ENCODE assay signal across 28 cellular contexts in genomic region chr4:129602447-129602846, GRCh38.
"Had no signal": no experiment of that assay in that cellular context is flagged by ENCODE, and none has a peak within 500 bp of the region (broad histone marks: within the 10 kb centered on the region; RNA-seq: fewer than 3 reads in every experiment).

No MANE protein-coding gene starts in this region.

- H3K27me3 ChIP-seq: stomach, suprapubic skin, testis, thyroid gland, tibial artery, tibial nerve, transverse colon, upper lobe of left lung, upper lobe of right lung, uterus, vagina had no signal

- H3K4me1 ChIP-seq: stomach, suprapubic skin, testis, thyroid gland, tibial artery, tibial nerve, transverse colon, upper lobe of right lung, uterus, vagina had no signal

- H3K27ac Mint-ChIP-seq: stimulated activated effector memory CD8-positive, alpha-beta T cell treated with anti-CD3 and anti-CD28 coated beads, Interleukin-12 subunit alpha, Interleukin-12 subunit beta, amount 100 ng/mL, for 72 hours; stimulated activated memory B cell treated with anti-CD40 and anti-IgM and Interleukin-4, amounts not matched to agents 10 μg/mL and 1 μg/mL and 100 μg/mL, for 72 hours; stimulated activated naive B cell treated with anti-CD40 and anti-IgM and Interleukin-4, amounts not matched to agents 10 μg/mL and 1 μg/mL and 100 μg/mL, for 72 hours; stimulated activated naive CD8-positive, alpha-beta T cell treated with anti-CD3 and anti-CD28 coated beads, Interleukin-15, amount 100 ng/mL, for 72 hours; stimulated activated naive CD8-positive, alpha-beta T cell treated with anti-CD3 and anti-CD28 coated beads, Interleukin-15, Interleukin-2, amounts not matched to agents 100 ng/mL and 50 ng/mL, for 24 hours had no signal

- H3K9me3 Mint-ChIP-seq: stimulated activated naive B cell treated with anti-CD40 and anti-IgM and Interleukin-4, amounts not matched to agents 10 μg/mL and 1 μg/mL and 100 μg/mL, for 72 hours; stimulated activated naive CD8-positive, alpha-beta T cell treated with anti-CD3 and anti-CD28 coated beads, Interleukin-15, amount 100 ng/mL, for 72 hours; stimulated activated naive CD8-positive, alpha-beta T cell treated with anti-CD3 and anti-CD28 coated beads, Interleukin-15, Interleukin-2, amounts not matched to agents 100 ng/mL and 50 ng/mL, for 24 hours had no signal

- H3K36me3 ChIP-seq: stomach, suprapubic skin, thoracic aorta, thyroid gland, tibial artery, tibial nerve, transverse colon, upper lobe of left lung, upper lobe of right lung, uterus, vagina had no signal

- H3K36me3 Mint-ChIP-seq: stimulated activated effector memory CD8-positive, alpha-beta T cell treated with anti-CD3 and anti-CD28 coated beads, Interleukin-12 subunit alpha, Interleukin-12 subunit beta, amount 100 ng/mL, for 72 hours; stimulated activated memory B cell treated with anti-CD40 and anti-IgM and Interleukin-4, amounts not matched to agents 10 μg/mL and 1 μg/mL and 100 μg/mL, for 72 hours; stimulated activated naive B cell treated with anti-CD40 and anti-IgM and Interleukin-4, amounts not matched to agents 10 μg/mL and 1 μg/mL and 100 μg/mL, for 72 hours; type B pancreatic cell had no signal

- H3K9me3 ChIP-seq: stomach, suprapubic skin, testis, thoracic aorta, thyroid gland, tibial artery, tibial nerve, transverse colon, upper lobe of left lung, upper lobe of right lung, uterus, vagina had no signal

- ATAC-seq: stimulated activated effector memory CD8-positive, alpha-beta T cell treated with anti-CD3 and anti-CD28 coated beads, Interleukin-12 subunit alpha, Interleukin-12 subunit beta, amount 100 ng/mL, for 72 hours; stimulated activated memory B cell treated with anti-CD40 and anti-IgM and Interleukin-4, amounts not matched to agents 10 μg/mL and 1 μg/mL and 100 μg/mL, for 72 hours; stimulated activated naive B cell treated with anti-CD40 and anti-IgM and Interleukin-4, amounts not matched to agents 10 μg/mL and 1 μg/mL and 100 μg/mL, for 72 hours; stimulated activated naive CD8-positive, alpha-beta T cell treated with anti-CD3 and anti-CD28 coated beads, Interleukin-15, amount 100 ng/mL, for 72 hours; stimulated activated naive CD8-positive, alpha-beta T cell treated with anti-CD3 and anti-CD28 coated beads, Interleukin-15, Interleukin-2, amounts not matched to agents 100 U/mL and 50 U/mL, for 24 hours; upper lobe of right lung had no signal

- FAIRE-seq: urothelium cell line had no signal

- H3K27ac ChIP-seq: stomach, suprapubic skin, testis, thoracic aorta, thyroid gland, tibial artery, tibial nerve, transverse colon, upper lobe of left lung, upper lobe of right lung, uterus, vagina had no signal

- H3K27me3 Mint-ChIP-seq: stimulated activated memory B cell treated with anti-CD40 and anti-IgM and Interleukin-4, amounts not matched to agents 10 μg/mL and 1 μg/mL and 100 μg/mL, for 72 hours; stimulated activated naive B cell treated with anti-CD40 and anti-IgM and Interleukin-4, amounts not matched to agents 10 μg/mL and 1 μg/mL and 100 μg/mL, for 72 hours; stimulated activated naive CD8-positive, alpha-beta T cell treated with anti-CD3 and anti-CD28 coated beads, Interleukin-15, amount 100 ng/mL, for 72 hours; stimulated activated naive CD8-positive, alpha-beta T cell treated with anti-CD3 and anti-CD28 coated beads, Interleukin-15, Interleukin-2, amounts not matched to agents 100 ng/mL and 50 ng/mL, for 24 hours; type B pancreatic cell had no signal

- DNase-seq: stimulated activated CD4-positive, alpha-beta T cell treated with anti-CD3 and anti-CD28 coated beads, Interleukin-2, amount 100 ng/mL, for 48 hours; stimulated activated CD4-positive, alpha-beta T cell treated with anti-CD3 and anti-CD28 coated beads, Interleukin-4, amount 100 ng/mL, for 1 hour; stimulated activated CD4-positive, alpha-beta T cell treated with anti-CD3 and anti-CD28 coated beads, Interleukin-4, amount 100 ng/mL, for 24 hours; stimulated activated CD4-positive, alpha-beta T cell treated with anti-CD3 and anti-CD28 coated beads, Interleukin-4, amount 100 ng/mL, for 4 hours; stimulated activated CD8-positive, alpha-beta memory T cell treated with anti-CD3 and anti-CD28 coated beads, Interleukin-4, amount 100 ng/mL, for 48 hours; stimulated activated naive B cell treated with anti-CD40 and anti-IgM and Interleukin-4, amounts not matched to agents 10 μg/mL and 1 μg/mL and 100 μg/mL, for 72 hours; stimulated activated naive CD4-positive, alpha-beta T cell; stimulated activated naive CD4-positive, alpha-beta T cell treated with Interleukin-2 at 50 U/mL for 16 hours; stimulated activated naive CD8-positive, alpha-beta T cell treated with anti-CD3 and anti-CD28 coated beads, Interleukin-15, amount 100 ng/mL, for 72 hours; stimulated activated naive CD8-positive, alpha-beta T cell treated with anti-CD3 and anti-CD28 coated beads, Interleukin-15, Interleukin-2, amounts not matched to agents 100 U/mL and 50 U/mL, for 24 hours; stomach; substantia nigra; testis; thyroid gland; tibial artery; transverse colon; upper lobe of left lung; upper lobe of right lung; uterus had no signal

- H3K4me3 Mint-ChIP-seq: stimulated activated effector memory CD8-positive, alpha-beta T cell treated with anti-CD3 and anti-CD28 coated beads, Interleukin-12 subunit alpha, Interleukin-12 subunit beta, amount 100 ng/mL, for 72 hours; stimulated activated memory B cell treated with anti-CD40 and anti-IgM and Interleukin-4, amounts not matched to agents 10 μg/mL and 1 μg/mL and 100 μg/mL, for 72 hours; stimulated activated naive B cell treated with anti-CD40 and anti-IgM and Interleukin-4, amounts not matched to agents 10 μg/mL and 1 μg/mL and 100 μg/mL, for 72 hours; stimulated activated naive CD8-positive, alpha-beta T cell treated with anti-CD3 and anti-CD28 coated beads, Interleukin-15, amount 100 ng/mL, for 72 hours; stimulated activated naive CD8-positive, alpha-beta T cell treated with anti-CD3 and anti-CD28 coated beads, Interleukin-15, Interleukin-2, amounts not matched to agents 100 ng/mL and 50 ng/mL, for 24 hours had no signal

- H3K4me1 Mint-ChIP-seq: stimulated activated effector memory CD8-positive, alpha-beta T cell treated with anti-CD3 and anti-CD28 coated beads, Interleukin-12 subunit alpha, Interleukin-12 subunit beta, amount 100 ng/mL, for 72 hours; stimulated activated memory B cell treated with anti-CD40 and anti-IgM and Interleukin-4, amounts not matched to agents 10 μg/mL and 1 μg/mL and 100 μg/mL, for 72 hours; stimulated activated naive B cell treated with anti-CD40 and anti-IgM and Interleukin-4, amounts not matched to agents 10 μg/mL and 1 μg/mL and 100 μg/mL, for 72 hours; stimulated activated naive CD8-positive, alpha-beta T cell treated with anti-CD3 and anti-CD28 coated beads, Interleukin-15, amount 100 ng/mL, for 72 hours had no signal

- H3K4me3 ChIP-seq: stomach, suprapubic skin, testis, thoracic aorta, thyroid gland, tibial artery, tibial nerve, transverse colon, upper lobe of left lung, upper lobe of right lung, uterus, vagina had no signal
